Comparison of ENCODE assay signal across 8 cellular contexts in the genomic region with DNA sequence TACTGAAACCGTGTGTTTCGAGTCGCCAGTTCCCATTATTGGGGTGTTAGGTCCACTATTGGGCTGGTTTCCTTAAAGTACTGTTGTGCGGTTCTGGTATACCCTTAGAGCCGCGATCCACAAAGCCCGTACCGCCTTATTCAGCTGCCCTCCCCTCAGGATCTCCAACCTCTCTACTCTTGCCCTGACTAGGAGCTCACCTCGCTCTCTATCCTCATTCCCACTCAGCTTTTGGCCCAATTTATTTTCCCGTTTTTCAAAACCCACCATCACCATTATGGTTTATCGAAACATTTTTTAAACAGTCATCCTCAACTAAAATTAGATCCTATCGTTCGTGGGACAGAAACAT. TPM values are rescaled to one million over a fixed set of nuclear protein-coding genes. Genes with fewer than 3 reads are reported as not detected.
DNase-seq lines count a peak whose midpoint lies in the region; ATAC-seq, FAIRE-seq and TF ChIP-seq lines count a peak whose summit lies in the region.

No MANE protein-coding gene starts in this region.

- H3K9me1 ChIP-seq in IMR-90 (ENCODE audit: insufficient read depth, low read length), result no peaks in the 10 kb centered on the region

- no peak for TF ChIP-seq POLR2A in IMR-90 (IDR thresholded peaks at IDR 0.05; ENCODE audit: low read depth, low read length)

- no peak for TF ChIP-seq CTCF in IMR-90 (conservative IDR thresholded peaks at IDR 0.05; ENCODE audit: low read depth, low read length)
- TF ChIP-seq CTCF in mucosa of descending colon (IDR thresholded peaks at IDR 0.05), result no peak

- H3K14ac ChIP-seq in IMR-90 (replicated peaks; ENCODE audit: low read depth, low read length), result peak overlapping the region; percentile 46

- H3K4me3 ChIP-seq in ACC112 (ENCODE audit: low read depth, low read length), result peak overlapping the region; percentile 76
- H3K4me3 ChIP-seq in IMR-90 (ENCODE audit: insufficient read depth, low read depth, low read length), result peak overlapping the region; percentile 91
- peak overlapping the region; percentile 45 for H3K4me3 ChIP-seq in ectodermal cell (ENCODE audit: insufficient read depth, low read depth, low read length)
- H3K4me3 ChIP-seq in mucosa of descending colon, result no peak overlapping the region

- DNase-seq in IMR-90 (no peak), mucosa of descending colon (no peak), NCI-H2081 treated with DMSO at 0.1 percent for 48 hours (lab: John Stamatoyannopoulos, UW) (no peak), RCC 7860 (ENCODE audit: low spot score) (no peak)
- no peak for DNase-seq in stimulated activated naive CD8-positive, alpha-beta T cell treated with anti-CD3 and anti-CD28 coated beads, Interleukin-15, amount 100 ng/mL, for 72 hours

- H4K20me1 ChIP-seq in IMR-90 (ENCODE audit: insufficient read depth, low read length), result no peaks in the 10 kb centered on the region

- H3K4me1 ChIP-seq in ACC112 (ENCODE audit: control insufficient read depth, insufficient read depth, low read length, unreplicated experiment) (peaks cover 6% of the 10 kb centered on the region), IMR-90 (ENCODE audit: control insufficient read depth, insufficient read depth, low read length) (no peaks in the 10 kb centered on the region), ectodermal cell (ENCODE audit: control insufficient read depth, insufficient read depth, low read length) (peaks cover 13% of the 10 kb centered on the region), mucosa of descending colon (ENCODE audit: low read depth) (no peaks in the 10 kb centered on the region)

- H3K9me3 Mint-ChIP-seq in stimulated activated naive CD8-positive, alpha-beta T cell treated with anti-CD3 and anti-CD28 coated beads, Interleukin-15, amount 100 ng/mL, for 72 hours, result no peaks in the 10 kb centered on the region

- peak; percentile 3 for ATAC-seq in IMR-90 (ENCODE audit: low read depth)
- ATAC-seq in mucosa of descending colon, result peak; percentile 13
- no peak for ATAC-seq in GM19328 (IDR thresholded peaks at IDR 0.05; ENCODE audit: unreplicated experiment)
- no peak for ATAC-seq in stimulated activated naive CD8-positive, alpha-beta T cell treated with anti-CD3 and anti-CD28 coated beads, Interleukin-15, amount 100 ng/mL, for 72 hours

- in situ Hi-C loops in IMR-90 (cut with MboI; ENCODE audit: low sequenced_read_pairs), result loop anchor here (25.0 kb wide), 1 partner anchor 1328 kb away; no protein-coding TSS in a partner anchor

- 0 out of 2 replicates have a peak overlapping the region, but pooled peaks have one; percentile 59 for H2AK5ac ChIP-seq in IMR-90 (ENCODE audit: low read depth, low read length)

- H4K91ac ChIP-seq in IMR-90 (ENCODE audit: insufficient read depth, low read depth, low read length), result peak overlapping the region; percentile 29

- H2BK120ac ChIP-seq in IMR-90 (ENCODE audit: low read depth, low read length), result peak overlapping the region; percentile 80

- H3K4me3 Mint-ChIP-seq in stimulated activated naive CD8-positive, alpha-beta T cell treated with anti-CD3 and anti-CD28 coated beads, Interleukin-15, amount 100 ng/mL, for 72 hours, result no peak overlapping the region

- H3K27me3 Mint-ChIP-seq in stimulated activated naive CD8-positive, alpha-beta T cell treated with anti-CD3 and anti-CD28 coated beads, Interleukin-15, amount 100 ng/mL, for 72 hours, result no peaks in the 10 kb centered on the region

- peak overlapping the region; percentile 90 for H3K23ac ChIP-seq in IMR-90 (ENCODE audit: low read depth, low read length)

- H3K27me3 ChIP-seq in ACC112 (ENCODE audit: insufficient read depth, low read length) (no peaks in the 10 kb centered on the region), IMR-90 (ENCODE audit: control insufficient read depth, insufficient read depth, low read length) (no peaks in the 10 kb centered on the region), ectodermal cell (ENCODE audit: control insufficient read depth, insufficient read depth, low read length, poor library complexity, severe bottlenecking) (no peaks in the 10 kb centered on the region)

- H2AK9ac ChIP-seq in IMR-90 (replicated peaks; ENCODE audit: low read depth, low read length, poor library complexity), result peak overlapping the region; percentile 2

- CTCF ChIA-PET in IMR-90 (lab: Yijun Ruan, JAX), result interaction anchor here (0.6 to 1.9 kb wide), 5 partner anchors 69 to 467 kb away, joined by 3 to 6 read pairs (median 3); no protein-coding TSS in a partner anchor

- H2BK20ac ChIP-seq in IMR-90 (ENCODE audit: low read depth, low read length), result peak overlapping the region; percentile 37

- peak overlapping the region; percentile 40 for H3K56ac ChIP-seq in IMR-90 (ENCODE audit: extremely low read depth, insufficient read depth, low read length)

- no peaks in the 10 kb centered on the region for H3K4me1 Mint-ChIP-seq in stimulated activated naive CD8-positive, alpha-beta T cell treated with anti-CD3 and anti-CD28 coated beads, Interleukin-15, amount 100 ng/mL, for 72 hours

- H4K5ac ChIP-seq in IMR-90 (ENCODE audit: low read depth, low read length), result no peak overlapping the region; the same call in 1 of the 2 replicates

- no peak for FAIRE-seq in RCC 7860 (lab: Jason Lieb, UNC)

- H3K36me3 ChIP-seq in ACC112 (ENCODE audit: insufficient read depth, low read length) (no peaks in the 10 kb centered on the region), IMR-90 (ENCODE audit: control insufficient read depth, insufficient read depth, low read length) (no peaks in the 10 kb centered on the region), ectodermal cell (ENCODE audit: control insufficient read depth, insufficient read depth, low read length) (no peaks in the 10 kb centered on the region), mucosa of descending colon (ENCODE audit: low read depth) (no peaks in the 10 kb centered on the region)

- POLR2A ChIA-PET in IMR-90 (lab: Charles Lee; ENCODE audit: unreplicated experiment), result interaction anchor here (1.4 kb wide), 1 partner anchor 10 kb away, joined by 3 read pairs; no protein-coding TSS in a partner anchor

- dilution Hi-C loops in IMR-90 (cut with HindIII; ENCODE audit: low sequenced_read_pairs, unreplicated experiment), result no loop called here

- peak overlapping the region; percentile 64 for H3K9ac ChIP-seq in IMR-90 (ENCODE audit: low read depth, low read length)

- WGBS in IMR-90 (ENCODE audit: extremely low coverage in 2 of 2, insufficient read length in 1 of 2), 2 experiments, result no CpG with 5 or more reads among the region's 13 CpGs
- WGBS in ectodermal cell, 2 experiments, result 1% methylated on average over 13 of the region's 13 CpGs

- no peaks in the 10 kb centered on the region for H3K9me3 ChIP-seq in IMR-90 (ENCODE audit: control insufficient read depth, insufficient read depth, low read length)
- H3K9me3 ChIP-seq in ectodermal cell (ENCODE audit: control insufficient read depth, low read length), result no peaks in the 10 kb centered on the region
- H3K9me3 ChIP-seq in mucosa of descending colon, result no peaks in the 10 kb centered on the region

- H3K79me1 ChIP-seq in IMR-90 (ENCODE audit: low read depth in 1 of 2, low read length in 2 of 2), result peaks cover 0 to 4% of the 10 kb centered on the region in 2 experiments; a peak in 1 of 4 replicates

- no peak overlapping the region for H3K27ac Mint-ChIP-seq in stimulated activated naive CD8-positive, alpha-beta T cell treated with anti-CD3 and anti-CD28 coated beads, Interleukin-15, amount 100 ng/mL, for 72 hours

- H3K4me2 ChIP-seq in IMR-90 (ENCODE audit: low read depth, low read length), result peak overlapping the region; percentile 93

- intact Hi-C loops in IMR-90 (cut with micrococcal nuclease) (loop anchor here (1.0 to 5.0 kb wide), 9 partner anchors 43 to 707 kb away; no protein-coding TSS in a partner anchor), mucosa of descending colon (cut with DNase I, micrococcal nuclease) (no loop called here)

- peak overlapping the region; percentile 8 to 56; a peak in 2 of 4 replicates for H4K8ac ChIP-seq in IMR-90 (ENCODE audit: low read depth in 2 of 2, low read length in 2 of 2)

- H3K4ac ChIP-seq in IMR-90 (ENCODE audit: low read depth, low read length), result peak overlapping the region; percentile 72

- H3K27ac ChIP-seq in ACC112 (ENCODE audit: low read depth, low read length), result peak overlapping the region; percentile 83
- H3K27ac ChIP-seq in IMR-90 (ENCODE audit: insufficient read depth, low read length), result peak overlapping the region; percentile 75
- H3K27ac ChIP-seq in ectodermal cell (ENCODE audit: insufficient read depth, low read depth, low read length, poor library complexity, severe bottlenecking), result no peak overlapping the region

- H3K18ac ChIP-seq in IMR-90 (ENCODE audit: low read depth, low read length), result peak overlapping the region; percentile 35; the same call in 1 of the 2 replicates

- BruUV-seq in IMR-90 (replicated peaks; lab: Mats Ljungman, UMichigan), result no TSS peak

- peak overlapping the region; percentile 69 for H2BK5ac ChIP-seq in IMR-90 (ENCODE audit: low read depth, low read length, poor library complexity, severe bottlenecking)

- peak overlapping the region; percentile 64 for H2BK15ac ChIP-seq in IMR-90 (ENCODE audit: low read depth, low read length)

- TF ChIP-seq RAD21 in IMR-90 (IDR thresholded peaks at IDR 0.05; ENCODE audit: low read length), result no peak

- H2AFZ ChIP-seq in ACC112 (ENCODE audit: low read length, unreplicated experiment) (peak overlapping the region; percentile 56), IMR-90 (replicated peaks; ENCODE audit: low read length, poor library complexity) (peak overlapping the region; percentile 96)

- H3K79me2 ChIP-seq in ACC112 (ENCODE audit: control insufficient read depth, insufficient read depth, low read length, unreplicated experiment), result no peaks in the 10 kb centered on the region

TF ChIP-seq in IMR-90, 13 proteins besides CTCF, POLR2A, EP300 and RAD21:
- TF ChIP-seq RFX5 (IDR thresholded peaks at IDR 0.05; ENCODE audit: low read depth, low read length) (no peak), FOS (IDR thresholded peaks at IDR 0.05; ENCODE audit: low read depth, low read length) (no peak)
TF ChIP-seq in IMR-90: peak in this region for 0.

RNA-seq across cellular contexts. Expression of a gene that starts 0.5 kb away (rescaled TPM):
- total RNA-seq in IMR-90 (2012; rRNA removed) (17.2 and 21.1 TPM in 2 replicates), mucosa of descending colon (10 to 100 TPM in 1 of 3 donors, 1 to 10 TPM in 2; 2.6 to 16.9 (median 5.9) TPM)
- polyA plus RNA-seq in IMR-90 (2012; rRNA removed), result 8.6 and 11.9 TPM in 2 replicates
- 3.8 and 7.2 TPM in 2 replicates for polyA plus RNA-seq in IMR-90 (2012; cell fraction: cytosol; rRNA removed)
- polyA plus RNA-seq in IMR-90 (2012; cell fraction: nucleus; rRNA removed; ENCODE audit: low replicate concordance), result 7.0 and 10.1 TPM in 2 replicates
- polyA plus RNA-seq in ectodermal cell (2013, experiment 1 of 4), result 24.3 TPM
- polyA plus RNA-seq in ectodermal cell (2013, experiment 2 of 4), result 27.8 TPM
- polyA plus RNA-seq in ectodermal cell (2013, experiment 3 of 4), result 17.9 TPM
- 23.8 TPM for polyA plus RNA-seq in ectodermal cell (2013, experiment 4 of 4)

Comparison
In these comparisons a context has a peak if more than half of its experiments do, and no peak if none do; other contexts are left out.
1. ATAC-seq: peak in IMR-90 (single experiment) and mucosa of descending colon (single experiment); none in GM19328 (single experiment) and stimulated activated naive CD8-positive, alpha-beta T cell treated with anti-CD3 and anti-CD28 coated beads, Interleukin-15, amount 100 ng/mL, for 72 hours (single experiment).